ENCODE assay signal across 29 cellular contexts in genomic region chr3:2261747-2262146, GRCh38.
"Had no signal": no experiment of that assay in that cellular context is flagged by ENCODE, and none has a peak within 500 bp of the region (broad histone marks: within the 10 kb centered on the region; RNA-seq: fewer than 3 reads in every experiment).

No MANE protein-coding gene starts in this region.

- H3K27me3 ChIP-seq: esophagus muscularis mucosa, foreskin keratinocyte, gastroesophageal sphincter, heart left ventricle, hepatocyte, neutrophil, pancreas, right lobe of liver, tibial nerve, upper lobe of left lung had no signal

- H3K9me3 ChIP-seq: esophagus muscularis mucosa, mucosa of descending colon, neutrophil, pancreas, right lobe of liver, upper lobe of left lung had no signal

- H3K4me1 ChIP-seq: esophagus muscularis mucosa, foreskin keratinocyte, gastroesophageal sphincter, heart left ventricle, pancreas, right lobe of liver, upper lobe of left lung had no signal

- H3K9me3 Mint-ChIP-seq: neural crest cell had no signal

- ATAC-seq: foreskin keratinocyte; gastroesophageal sphincter; heart left ventricle; left colon; mucosa of descending colon; natural killer cell treated with Interleukin-12 subunit alpha and Interleukin-12 subunit beta and Interleukin-15 and Interleukin-18, amount 100 ng/mL, for 72 hours; pancreas; right lobe of liver; stimulated activated naive CD8-positive, alpha-beta T cell treated with anti-CD3 and anti-CD28 coated beads, Interleukin-15, amount 100 ng/mL, for 72 hours had no signal

- DNase-seq: dermis blood vessel endothelial cell; effector memory CD4-positive, alpha-beta T cell; foreskin keratinocyte; heart left ventricle; islet precursor cell; kidney glomerular epithelial cell; left colon; naive B cell; pancreas; retina; right lobe of liver; stimulated activated CD4-positive, alpha-beta T cell treated with anti-CD3 and anti-CD28 coated beads, Interleukin-12 subunit alpha, Interleukin-12 subunit beta, amount 100 ng/mL, for 4 hours; stimulated activated CD4-positive, alpha-beta T cell treated with anti-CD3 and anti-CD28 coated beads, Interleukin-1b, Interleukin-23, amount 100 ng/mL, for 48 hours; stimulated activated CD4-positive, alpha-beta T cell treated with anti-CD3 and anti-CD28 coated beads, Interleukin-4, amount 100 ng/mL, for 1 hour; stimulated activated CD8-positive, alpha-beta memory T cell treated with anti-CD3 and anti-CD28 coated beads, Interleukin-4, amount 100 ng/mL, for 48 hours; stimulated activated naive CD4-positive, alpha-beta T cell; stimulated activated naive CD8-positive, alpha-beta T cell treated with anti-CD3 and anti-CD28 coated beads, Interleukin-15, amount 100 ng/mL, for 72 hours had no signal

- H3K4me1 Mint-ChIP-seq: mesothelial cell of epicardium; naive B cell; neural crest cell; stimulated activated naive CD8-positive, alpha-beta T cell treated with anti-CD3 and anti-CD28 coated beads, Interleukin-15, amount 100 ng/mL, for 72 hours had no signal

- H3K27ac ChIP-seq: coronary artery, esophagus muscularis mucosa, foreskin keratinocyte, gastroesophageal sphincter, heart left ventricle, hepatocyte, neutrophil, pancreas, right lobe of liver, upper lobe of left lung had no signal

- H3K27ac Mint-ChIP-seq: mesothelial cell of epicardium; naive B cell; natural killer cell treated with Interleukin-12 subunit alpha and Interleukin-12 subunit beta and Interleukin-15 and Interleukin-18, amount 100 ng/mL, for 72 hours; stimulated activated naive CD8-positive, alpha-beta T cell treated with anti-CD3 and anti-CD28 coated beads, Interleukin-15, amount 100 ng/mL, for 72 hours had no signal

- H3K36me3 Mint-ChIP-seq: naive B cell; natural killer cell treated with Interleukin-12 subunit alpha and Interleukin-12 subunit beta and Interleukin-15 and Interleukin-18, amount 100 ng/mL, for 72 hours had no signal

- H3K4me3 Mint-ChIP-seq: mesothelial cell of epicardium; naive B cell; natural killer cell treated with Interleukin-12 subunit alpha and Interleukin-12 subunit beta and Interleukin-15 and Interleukin-18, amount 100 ng/mL, for 72 hours; neural crest cell; stimulated activated naive CD8-positive, alpha-beta T cell treated with anti-CD3 and anti-CD28 coated beads, Interleukin-15, amount 100 ng/mL, for 72 hours had no signal

- H3K27me3 Mint-ChIP-seq: naive B cell; natural killer cell treated with Interleukin-12 subunit alpha and Interleukin-12 subunit beta and Interleukin-15 and Interleukin-18, amount 100 ng/mL, for 72 hours; stimulated activated naive CD8-positive, alpha-beta T cell treated with anti-CD3 and anti-CD28 coated beads, Interleukin-15, amount 100 ng/mL, for 72 hours had no signal

- H3K4me3 ChIP-seq: coronary artery, esophagus muscularis mucosa, gastroesophageal sphincter, hepatocyte, mucosa of descending colon, pancreas, right lobe of liver, smooth muscle cell had no signal

- H3K36me3 ChIP-seq: esophagus muscularis mucosa, gastroesophageal sphincter, heart left ventricle, neutrophil, pancreas, right lobe of liver, tibial nerve, upper lobe of left lung had no signal
